Comparison of ENCODE assay signal across 42 cellular contexts in genomic region chr16:89221604-89222003, GRCh38. TPM values are rescaled to one million over a fixed set of nuclear protein-coding genes. Genes with fewer than 3 reads are reported as not detected.
"Had no signal": no experiment of that assay in that cellular context is flagged by ENCODE, and none has a peak within 500 bp of the region (broad histone marks: within the 10 kb centered on the region; RNA-seq: fewer than 3 reads in every experiment).

No MANE protein-coding gene starts in this region.

- ATAC-seq: activated naive CD4-positive, alpha-beta T cell treated with anti-CD3 and anti-CD28 coated beads, Interleukin-2, amount 50 U/mL, for 72 hours; activated T-cell treated with anti-CD3 and anti-CD28 coated beads, Interleukin-2, amount 50 U/mL, for 4 hours; body of pancreas; PC-3; Right ventricle myocardium inferior; SK-N-SH treated with all-trans-retinoic acid at 6 μM for 48 hours had no signal

- H3K27me3 ChIP-seq: adrenal gland, body of pancreas, breast epithelium, MG63 had no signal

- H3K9me3 Mint-ChIP-seq: activated T-cell treated with anti-CD3 and anti-CD28 coated beads, Interleukin-2, amount 50 U/mL, for 4 hours had no signal

- H3K4me1 ChIP-seq: breast epithelium had no signal

- H3K9me3 ChIP-seq: adrenal gland, body of pancreas, breast epithelium, MG63 had no signal

- H3K27me3 Mint-ChIP-seq: activated B cell treated with CpG ODN at 0.5 μM for 24 hours; activated CD4-positive, alpha-beta memory T cell treated with anti-CD3 and anti-CD28 coated beads for 36 hours had no signal

- H3K4me3 ChIP-seq: adrenal gland, body of pancreas, breast epithelium, MG63 had no signal

- FAIRE-seq: astrocyte, RCC 7860 had no signal

- H3K4me3 Mint-ChIP-seq: activated B cell treated with CpG ODN at 0.5 μM for 24 hours; activated CD4-positive, alpha-beta memory T cell treated with anti-CD3 and anti-CD28 coated beads for 36 hours; activated naive CD4-positive, alpha-beta T cell treated with anti-CD3 and anti-CD28 coated beads for 36 hours; activated T-cell treated with anti-CD3 and anti-CD28 coated beads, Interleukin-2, amount 50 U/mL, for 4 hours; activated T-helper 1 cell treated with anti-CD3 and anti-CD28 coated beads, Interleukin-12 subunit alpha, Interleukin-12 subunit beta, Interleukin-2, Interleukin-4 antibody, amounts not matched to agents 30 ng/mL and 10 ng/mL and 1 ng/mL, durations not matched to agents 14 hours and 24 hours and 36 hours had no signal

- H3K27ac ChIP-seq: adrenal gland, body of pancreas, breast epithelium, RWPE1, VCaP had no signal

- DNase-seq: activated B cell treated with CpG ODN at 0.5 μM for 24 hours; activated CD4-positive, alpha-beta memory T cell treated with anti-CD3 and anti-CD28 coated beads for 36 hours; activated CD4-positive, alpha-beta T cell treated with anti-CD3 and anti-CD28 coated beads for 4 hours; activated CD4-positive, alpha-beta T cell treated with anti-CD3 and anti-CD28 coated beads, Interleukin-2, amount 50 U/mL, for 1 hour; activated CD4-positive, CD25-positive, alpha-beta regulatory T cell treated with anti-CD3 and anti-CD28 coated beads, Interleukin-2, amount 50 U/mL, for 72 hours; activated CD8-positive, alpha-beta memory T cell treated with anti-CD3 and anti-CD28 coated beads, Interleukin-2, amount 50 U/mL, for 4 hours; activated gamma-delta T cell treated with Interleukin-2 at 50 U/mL for 16 hours; activated naive CD4-positive, alpha-beta T cell treated with anti-CD3 and anti-CD28 coated beads for 36 hours; activated T-cell treated with anti-CD3 and anti-CD28 coated beads for 4 hours; activated T-cell treated with anti-CD3 and anti-CD28 coated beads, Interleukin-2, amount 50 U/mL, for 4 hours; adrenal gland; body of pancreas; Kasumi-1; KG1; MG63; NCI-H1048; NCI-H1105 treated with DMSO at 0.1 percent for 48 hours; NCI-H1436; NCI-H1694; NCI-H1930; NCI-H2081 treated with DMSO at 0.1 percent for 48 hours; NCI-H226; NCI-H446 treated with DMSO at 0.1 percent for 48 hours; NCI-H524; NCI-H69; NCI-H82; PC-3; SIG-M5; T-helper 1 cell; T-helper 2 cell; T-helper 9 cell had no signal

- H3K27ac Mint-ChIP-seq: activated B cell treated with CpG ODN at 0.5 μM for 24 hours; activated CD4-positive, alpha-beta memory T cell treated with anti-CD3 and anti-CD28 coated beads for 36 hours; activated naive CD4-positive, alpha-beta T cell treated with anti-CD3 and anti-CD28 coated beads for 36 hours; activated naive CD4-positive, alpha-beta T cell treated with anti-CD3 and anti-CD28 coated beads, Interleukin-2, amount 50 U/mL, for 72 hours; activated T-helper 1 cell treated with anti-CD3 and anti-CD28 coated beads, Interleukin-12 subunit alpha, Interleukin-12 subunit beta, Interleukin-2, Interleukin-4 antibody, amounts not matched to agents 30 ng/mL and 10 ng/mL and 1 ng/mL, durations not matched to agents 14 hours and 24 hours and 36 hours had no signal

RNA-seq across cellular contexts. Expression of gene SLC22A31, which starts 21.3 kb away (rescaled TPM):
- total RNA-seq: activated B cell treated with CpG ODN at 0.5 μM for 24 hours, breast epithelium, cardiac septum, Right ventricle myocardium inferior, SK-MEL-5 had no signal

RNA-seq across cellular contexts. Expression of gene CDH15, which starts 50.1 kb away (rescaled TPM):
- total RNA-seq: activated B cell treated with CpG ODN at 0.5 μM for 24 hours; activated CD4-positive, alpha-beta memory T cell treated with anti-CD3 and anti-CD28 coated beads for 36 hours; activated naive CD4-positive, alpha-beta T cell treated with anti-CD3 and anti-CD28 coated beads for 36 hours; activated T-cell treated with anti-CD3 and anti-CD28 coated beads, Interleukin-2, amount 50 U/mL, for 4 hours; activated T-helper 1 cell treated with anti-CD3 and anti-CD28 coated beads, Interleukin-12 subunit alpha, Interleukin-12 subunit beta, Interleukin-2, Interleukin-4 antibody, amounts not matched to agents 30 ng/mL and 10 ng/mL and 1 ng/mL, durations not matched to agents 14 hours and 24 hours and 36 hours; breast epithelium; Right ventricle myocardium inferior; SK-MEL-5 had no signal
